14 cellular contexts compared by ENCODE assay signal in the genomic region with DNA sequence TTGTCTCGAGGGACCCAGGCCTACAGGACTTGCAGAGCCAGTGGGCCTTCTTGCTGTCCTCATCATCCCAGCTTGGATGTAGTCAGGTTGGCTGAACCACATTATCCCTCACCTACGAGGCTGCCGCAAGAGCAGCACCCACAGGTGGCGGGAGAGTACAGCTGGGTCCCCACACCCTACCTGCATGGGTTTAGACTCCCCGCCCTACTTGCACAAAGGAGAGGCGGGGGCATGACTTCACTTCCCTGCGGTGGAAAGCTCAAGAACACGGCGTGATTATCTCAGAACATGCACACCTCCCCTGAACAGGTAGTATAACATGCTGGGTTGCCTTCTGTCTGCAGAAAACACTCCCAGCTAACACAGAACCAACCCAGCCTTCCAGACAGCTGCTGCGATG. TPM values are rescaled to one million over a fixed set of nuclear protein-coding genes. Genes with fewer than 3 reads are reported as not detected.
DNase-seq lines count a peak whose midpoint lies in the region; ATAC-seq, FAIRE-seq and TF ChIP-seq lines count a peak whose summit lies in the region.
"Had no signal": no experiment of that assay in that cellular context is flagged by ENCODE, and none has a peak within 500 bp of the region (broad histone marks: within the 10 kb centered on the region; RNA-seq: fewer than 3 reads in every experiment).

No MANE protein-coding gene starts in this region.

- DNase-seq in DMS53 (lab: John Stamatoyannopoulos, UW) (peak; percentile 11), DMS53 treated with DMSO at 0.1 percent for 48 hours (lab: John Stamatoyannopoulos, UW; ENCODE audit: unreplicated experiment) (no peak), RWPE2 (ENCODE audit: low spot score) (no peak), foreskin keratinocyte (peak; percentile 22 to 58), pancreas (peak in 2 of 6 donors; percentile 35 to 53), AG20443 (ENCODE audit: low spot score) (no peak)
- DNase-seq in stimulated activated CD8-positive, alpha-beta memory T cell treated with anti-CD3 and anti-CD28 coated beads, Interleukin-4, amount 100 ng/mL, for 48 hours: no peak
- DNase-seq: 8988T; activated CD8-positive, alpha-beta memory T cell treated with anti-CD3 and anti-CD28 coated beads, Interleukin-2, amount 50 U/mL, for 4 hours; activated naive CD8-positive, alpha-beta T cell treated with anti-CD3 and anti-CD28 coated beads for 36 hours; MM.1S had no signal

- H3K27ac ChIP-seq in RWPE2 (ENCODE audit: poor library complexity, severe bottlenecking) (peak overlapping the region; percentile 56), foreskin keratinocyte (peak overlapping the region; percentile 1), pancreas (peak overlapping the region in 1 of 4 donors; percentile 44)
- H3K27ac ChIP-seq: skin epidermis had no signal

- H3K36me3 ChIP-seq in RWPE2 (ENCODE audit: low read depth) (peaks cover 71% of the 10 kb centered on the region), pancreas (no peaks in the 10 kb centered on the region)

- ATAC-seq in RWPE2 (ENCODE audit: low read depth): peak; percentile 67
- peak; percentile 89 for ATAC-seq in foreskin keratinocyte
- peak; percentile 38 to 62 (median 49) for ATAC-seq in pancreas
- ATAC-seq in HG02588 (IDR thresholded peaks at IDR 0.05; ENCODE audit: unreplicated experiment): no peak
- ATAC-seq: SK-N-SH treated with all-trans-retinoic acid at 6 μM for 48 hours had no signal

- FAIRE-seq in pancreas (lab: Jason Lieb, UNC): no peak

- intact Hi-C loops in pancreas (cut with DNase I): no loop called here

- 49 to 62% methylated on average over 10 of the region's 10 CpGs for WGBS in pancreas, 2 donors

- H3K4me1 ChIP-seq in RWPE2 (ENCODE audit: insufficient read depth, poor library complexity, severe bottlenecking) (peaks cover 31% of the 10 kb centered on the region), foreskin keratinocyte (no peaks in the 10 kb centered on the region), pancreas (peaks cover 28 to 33% (median 31%) of the 10 kb centered on the region in 3 donors)

- H3K9me3 ChIP-seq in RWPE2 (ENCODE audit: severe bottlenecking) (no peaks in the 10 kb centered on the region), pancreas (no peaks in the 10 kb centered on the region)

- H3K4me3 ChIP-seq in RWPE2 (ENCODE audit: severe bottlenecking) (no peak overlapping the region), pancreas (no peak overlapping the region)
- H3K4me3 ChIP-seq: skin epidermis had no signal

- TF ChIP-seq CTCF in RWPE2 (IDR thresholded peaks at IDR 0.05; ENCODE audit: poor library complexity, severe bottlenecking) (peak; percentile 33), foreskin keratinocyte (conservative IDR thresholded peaks at IDR 0.05) (peak; percentile 66), pancreas (IDR thresholded peaks at IDR 0.05) (no peak)

- no peaks in the 10 kb centered on the region for H3K27me3 ChIP-seq in RWPE2 (ENCODE audit: insufficient read depth, poor library complexity, severe bottlenecking)
- H3K27me3 ChIP-seq in foreskin keratinocyte: no peaks in the 10 kb centered on the region
- H3K27me3 ChIP-seq in pancreas: no peaks in the 10 kb centered on the region

RNA-seq across cellular contexts. Expression of a gene that starts 57.5 kb away (rescaled TPM):
- 100 and 101 TPM in 2 replicates for total RNA-seq in foreskin keratinocyte
- polyA plus RNA-seq in foreskin keratinocyte: 41.7 and 48.4 TPM in 2 replicates
- total RNA-seq in pancreas: 10 to 100 TPM; 29.0 to 60.8 (median 32.4) TPM
- 10 to 100 TPM; 21.4 to 22.2 TPM for polyA plus RNA-seq in pancreas

Comparison
In these comparisons a context has a peak if more than half of its experiments do, and no peak if none do; other contexts are left out.
1. DNase-seq: peak in DMS53 (single experiment) and foreskin keratinocyte (2 of 2); none in DMS53 treated with DMSO at 0.1 percent for 48 hours (single experiment), RWPE2 (single experiment), AG20443 (single experiment) and stimulated activated CD8-positive, alpha-beta memory T cell treated with anti-CD3 and anti-CD28 coated beads, Interleukin-4, amount 100 ng/mL, for 48 hours (single experiment).
2. CTCF ChIP-seq: peak in RWPE2 (single experiment) and foreskin keratinocyte (single experiment); none in pancreas (0 of 4).